ENCODE assay signal across 29 cellular contexts in the genomic region with DNA sequence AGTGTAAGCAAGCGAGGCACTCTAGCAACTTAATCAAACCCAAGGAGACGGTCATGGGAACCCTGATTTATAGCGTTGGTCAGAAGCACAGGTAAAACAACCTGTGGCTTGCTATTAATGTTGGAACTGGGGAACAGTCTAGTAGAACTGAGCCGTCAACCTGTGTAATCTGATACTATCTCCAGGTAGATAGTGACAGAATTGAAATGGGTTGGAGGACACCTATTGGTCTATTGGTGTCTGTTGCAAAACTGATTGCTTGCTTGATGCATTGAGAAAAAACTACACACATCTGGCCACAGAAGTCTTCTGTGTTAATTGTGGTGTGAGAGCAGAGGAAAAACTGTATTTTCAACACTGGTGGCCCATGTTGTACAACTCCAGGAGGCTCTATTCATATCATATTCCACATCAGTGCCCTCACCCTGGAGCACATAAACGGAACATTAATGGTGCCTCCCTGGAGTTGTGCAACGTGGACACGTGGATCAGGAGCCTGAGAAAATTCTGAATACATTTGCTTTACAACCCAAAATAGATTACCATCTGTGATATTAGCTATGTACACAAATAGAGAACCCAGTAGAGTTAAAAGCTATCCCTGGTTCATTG.
"Had no signal": no experiment of that assay in that cellular context is flagged by ENCODE, and none has a peak within 500 bp of the region (broad histone marks: within the 10 kb centered on the region; RNA-seq: fewer than 3 reads in every experiment).

No MANE protein-coding gene starts in this region.

- H3K4me1 Mint-ChIP-seq: activated CD4-positive, alpha-beta memory T cell treated with anti-CD3 and anti-CD28 coated beads, Interleukin-2, amount 10 ng/mL, durations not matched to agents 7 days and 5 days; activated CD4-positive, alpha-beta T cell treated with anti-CD3 and anti-CD28 coated beads, Interleukin-2, amount 10 ng/mL, durations not matched to agents 7 days and 5 days; naive thymus-derived CD8-positive, alpha-beta T cell; neural crest cell had no signal

- H3K9me3 Mint-ChIP-seq: activated CD4-positive, alpha-beta memory T cell treated with anti-CD3 and anti-CD28 coated beads, Interleukin-2, amount 10 ng/mL, durations not matched to agents 7 days and 5 days; activated CD4-positive, alpha-beta T cell treated with anti-CD3 and anti-CD28 coated beads, Interleukin-2, amount 10 ng/mL, durations not matched to agents 7 days and 5 days; neural crest cell had no signal

- H3K4me2 ChIP-seq: hepatocyte had no signal

- H3K27me3 Mint-ChIP-seq: activated CD4-positive, alpha-beta memory T cell treated with anti-CD3 and anti-CD28 coated beads, Interleukin-2, amount 10 ng/mL, durations not matched to agents 7 days and 5 days; activated CD4-positive, alpha-beta T cell treated with anti-CD3 and anti-CD28 coated beads, Interleukin-2, amount 10 ng/mL, durations not matched to agents 7 days and 5 days; activated T-cell treated with anti-CD3 and anti-CD28 coated beads, Interleukin-2, amount 50 U/mL, for 24 hours; stimulated activated naive B cell treated with anti-CD40 and anti-IgM and Interleukin-4, amounts not matched to agents 10 μg/mL and 1 μg/mL and 100 μg/mL, for 72 hours had no signal

- H3K27me3 ChIP-seq: brain microvascular endothelial cell, gastroesophageal sphincter, hepatocyte, stomach, thyroid gland, upper lobe of left lung had no signal

- H3K9me3 ChIP-seq: gastroesophageal sphincter, psoas muscle, stomach, thyroid gland, upper lobe of left lung had no signal

- ATAC-seq: gastroesophageal sphincter; left colon; naive thymus-derived CD8-positive, alpha-beta T cell; psoas muscle; stimulated activated naive B cell treated with anti-CD40 and anti-IgM and Interleukin-4, amounts not matched to agents 10 μg/mL and 1 μg/mL and 100 μg/mL, for 72 hours had no signal

- H2AFZ ChIP-seq: hepatocyte, parathyroid adenoma had no signal

- DNase-seq: activated CD4-positive, alpha-beta memory T cell treated with anti-CD3 and anti-CD28 coated beads, Interleukin-2, amount 10 ng/mL, durations not matched to agents 7 days and 5 days; activated CD4-positive, alpha-beta T cell treated with anti-CD3 and anti-CD28 coated beads for 1 hour; activated CD4-positive, alpha-beta T cell treated with anti-CD3 and anti-CD28 coated beads, Interleukin-2, amount 10 ng/mL, durations not matched to agents 7 days and 5 days; activated CD8-positive, alpha-beta memory T cell treated with anti-CD3 and anti-CD28 coated beads, Interleukin-2, amount 50 U/mL, for 48 hours; activated gamma-delta T cell treated with Interleukin-2 at 50 U/mL for 16 hours; activated naive CD4-positive, alpha-beta T cell treated with anti-CD3 and anti-CD28 coated beads, Interleukin-2, amount 50 U/mL, for 16 hours; activated T-cell treated with anti-CD3 and anti-CD28 coated beads, Interleukin-2, amount 50 U/mL, for 24 hours; amniotic stem cell; brain microvascular endothelial cell; dorsolateral prefrontal cortex; effector memory CD4-positive, alpha-beta T cell; kidney; left colon; mammary epithelial cell; naive thymus-derived CD8-positive, alpha-beta T cell; nucleus accumbens; psoas muscle; stimulated activated CD4-positive, alpha-beta T cell treated with anti-CD3 and anti-CD28 coated beads, Interleukin-15, amount 100 ng/mL, for 24 hours; stimulated activated CD4-positive, alpha-beta T cell treated with anti-CD3 and anti-CD28 coated beads, Interleukin-2, amount 100 ng/mL, for 24 hours; stimulated activated naive B cell treated with anti-CD40 and anti-IgM and Interleukin-4, amounts not matched to agents 10 μg/mL and 1 μg/mL and 100 μg/mL, for 72 hours; stomach; T1000; thyroid gland; upper lobe of left lung had no signal

- H3K4me3 ChIP-seq: coronary artery, dorsolateral prefrontal cortex, gastroesophageal sphincter, hepatocyte, psoas muscle, stomach, thyroid gland, upper lobe of left lung had no signal

- H3K4me1 ChIP-seq: gastroesophageal sphincter, parathyroid adenoma, psoas muscle, stomach had no signal

- H3K4me3 Mint-ChIP-seq: activated CD4-positive, alpha-beta memory T cell treated with anti-CD3 and anti-CD28 coated beads, Interleukin-2, amount 10 ng/mL, durations not matched to agents 7 days and 5 days; activated CD4-positive, alpha-beta T cell treated with anti-CD3 and anti-CD28 coated beads, Interleukin-2, amount 10 ng/mL, durations not matched to agents 7 days and 5 days; activated T-cell treated with anti-CD3 and anti-CD28 coated beads, Interleukin-2, amount 50 U/mL, for 24 hours; naive thymus-derived CD8-positive, alpha-beta T cell; neural crest cell; stimulated activated naive B cell treated with anti-CD40 and anti-IgM and Interleukin-4, amounts not matched to agents 10 μg/mL and 1 μg/mL and 100 μg/mL, for 72 hours had no signal

- H3K36me3 ChIP-seq: brain microvascular endothelial cell, gastroesophageal sphincter, stomach, thyroid gland, upper lobe of left lung had no signal

- H3K9ac ChIP-seq: parathyroid adenoma had no signal

- H3K79me2 ChIP-seq: hepatocyte, parathyroid adenoma had no signal

- H3K27ac Mint-ChIP-seq: activated CD4-positive, alpha-beta memory T cell treated with anti-CD3 and anti-CD28 coated beads, Interleukin-2, amount 10 ng/mL, durations not matched to agents 7 days and 5 days; activated CD4-positive, alpha-beta T cell treated with anti-CD3 and anti-CD28 coated beads, Interleukin-2, amount 10 ng/mL, durations not matched to agents 7 days and 5 days; activated T-cell treated with anti-CD3 and anti-CD28 coated beads, Interleukin-2, amount 50 U/mL, for 24 hours; naive thymus-derived CD8-positive, alpha-beta T cell; stimulated activated naive B cell treated with anti-CD40 and anti-IgM and Interleukin-4, amounts not matched to agents 10 μg/mL and 1 μg/mL and 100 μg/mL, for 72 hours had no signal

- H3K27ac ChIP-seq: brain microvascular endothelial cell, coronary artery, dorsolateral prefrontal cortex, gastroesophageal sphincter, hepatocyte, parathyroid adenoma, psoas muscle, stomach, thyroid gland, upper lobe of left lung had no signal
